8 cellular contexts compared by ENCODE assay signal in genomic region chr22:23787600-23787896, GRCh38. TPM values are rescaled to one million over a fixed set of nuclear protein-coding genes. Genes with fewer than 3 reads are reported as not detected.
DNase-seq lines count a peak whose midpoint lies in the region; ATAC-seq, FAIRE-seq and TF ChIP-seq lines count a peak whose summit lies in the region.

No MANE protein-coding gene starts in this region.

- 0% methylated on average over 2 of the region's 5 CpGs; no CpG with 5 or more reads in 1 of the 2 experiments for WGBS in IMR-90 (ENCODE audit: extremely low coverage in 2 of 2, insufficient read length in 1 of 2), 2 experiments

- BruUV-seq in IMR-90 (replicated peaks; lab: Mats Ljungman, UMichigan): no TSS peak

- H3K4me3 ChIP-seq in IMR-90 (ENCODE audit: insufficient read depth, low read depth, low read length) (peak overlapping the region; percentile 76), duodenal mucosa (ENCODE audit: low read depth in 1 of 2, low read length in 2 of 2) (peak overlapping the region; percentile 91 to 94), neutrophil (ENCODE audit: low read depth in 1 of 2, low read length in 1 of 2) (peak overlapping the region; percentile 69 to 95)

- H3K36me3 ChIP-seq in IMR-90 (ENCODE audit: control insufficient read depth, insufficient read depth, low read length): peaks cover 15% of the 10 kb centered on the region
- H3K36me3 ChIP-seq in duodenal mucosa (ENCODE audit: control insufficient read depth in 1 of 2, insufficient read depth in 2 of 2, low read length in 2 of 2): peaks cover 5 to 21% of the 10 kb centered on the region in 2 donors
- peaks cover 11% of the 10 kb centered on the region for H3K36me3 ChIP-seq in neutrophil

- CTCF ChIA-PET in IMR-90 (lab: Yijun Ruan, JAX): no interaction called here

- H3K27me3 ChIP-seq in IMR-90 (ENCODE audit: control insufficient read depth, insufficient read depth, low read length) (no peaks in the 10 kb centered on the region), duodenal mucosa (ENCODE audit: control insufficient read depth in 1 of 2, insufficient read depth in 2 of 2, low read length in 2 of 2) (no peaks in the 10 kb centered on the region), neutrophil (no peaks in the 10 kb centered on the region)

- FAIRE-seq in GM12891 (lab: Jason Lieb, UNC): no peak

- H2AK9ac ChIP-seq in IMR-90 (replicated peaks; ENCODE audit: low read depth, low read length, poor library complexity): peak overlapping the region; percentile 60

- in situ Hi-C loops in IMR-90 (cut with MboI; ENCODE audit: low sequenced_read_pairs): no loop called here

- peak overlapping the region; percentile 65 for H3K9ac ChIP-seq in IMR-90 (ENCODE audit: low read depth, low read length)
- peak overlapping the region; percentile 71 to 82 for H3K9ac ChIP-seq in duodenal mucosa (ENCODE audit: low read depth in 1 of 2, low read length in 2 of 2)

- peak overlapping the region; percentile 70 for H3K4ac ChIP-seq in IMR-90 (ENCODE audit: low read depth, low read length)

- H3K23ac ChIP-seq in IMR-90 (ENCODE audit: low read depth, low read length): peak overlapping the region; percentile 86

- dilution Hi-C loops in IMR-90 (cut with HindIII; ENCODE audit: low sequenced_read_pairs, unreplicated experiment): no loop called here

- no peak overlapping the region for H4K91ac ChIP-seq in IMR-90 (ENCODE audit: insufficient read depth, low read depth, low read length)

- peaks cover 21% of the 10 kb centered on the region for H3K9me1 ChIP-seq in IMR-90 (ENCODE audit: insufficient read depth, low read length)

- H3K9me3 ChIP-seq in IMR-90 (ENCODE audit: control insufficient read depth, insufficient read depth, low read length) (no peaks in the 10 kb centered on the region), duodenal mucosa (ENCODE audit: control insufficient read depth in 1 of 2, low read length in 2 of 2) (no peaks in the 10 kb centered on the region), neutrophil (no peaks in the 10 kb centered on the region)

- H2BK5ac ChIP-seq in IMR-90 (ENCODE audit: low read depth, low read length, poor library complexity, severe bottlenecking): no peak overlapping the region

- peak overlapping the region; percentile 6; the same call in 1 of the 2 replicates for H2AK5ac ChIP-seq in IMR-90 (ENCODE audit: low read depth, low read length)

- no peak for TF ChIP-seq POLR2A in IMR-90 (IDR thresholded peaks at IDR 0.05; ENCODE audit: low read depth, low read length)
- TF ChIP-seq POLR2A in GM12891 (IDR thresholded peaks at IDR 0.05; ENCODE audit: low read depth, low read length): no peak

- peak overlapping the region; percentile 81 for H3K14ac ChIP-seq in IMR-90 (replicated peaks; ENCODE audit: low read depth, low read length)

- peaks cover 23% of the 10 kb centered on the region for H3K4me1 ChIP-seq in IMR-90 (ENCODE audit: control insufficient read depth, insufficient read depth, low read length)
- H3K4me1 ChIP-seq in duodenal mucosa (ENCODE audit: control insufficient read depth in 1 of 2, insufficient read depth in 2 of 2, low read length in 2 of 2): peaks cover 29 to 33% of the 10 kb centered on the region in 2 donors
- peaks cover 13 to 15% of the 10 kb centered on the region in 2 experiments for H3K4me1 ChIP-seq in neutrophil (ENCODE audit: control insufficient read depth in 1 of 2, insufficient read depth in 1 of 2, low read depth in 1 of 2, low read length in 1 of 2)

- no peak for TF ChIP-seq RAD21 in IMR-90 (IDR thresholded peaks at IDR 0.05; ENCODE audit: low read length)

- H2BK120ac ChIP-seq in IMR-90 (ENCODE audit: low read depth, low read length): no peak overlapping the region

- H3K4me2 ChIP-seq in IMR-90 (ENCODE audit: low read depth, low read length): peak overlapping the region; percentile 98

- H3K27ac ChIP-seq in IMR-90 (ENCODE audit: insufficient read depth, low read length) (peak overlapping the region; percentile 11; the same call in 1 of the 2 replicates), duodenal mucosa (ENCODE audit: low read depth, low read length) (no peak overlapping the region), neutrophil (peak overlapping the region; percentile 98)

- H3K79me1 ChIP-seq in IMR-90 (ENCODE audit: low read depth in 1 of 2, low read length in 2 of 2): peaks cover 33 to 54% of the 10 kb centered on the region in 2 experiments

- H2BK20ac ChIP-seq in IMR-90 (ENCODE audit: low read depth, low read length): no peak overlapping the region

- no peak for DNase-seq in IMR-90
- DNase-seq in GM12891 (ENCODE audit: insufficient read length, low spot score): no peak
- DNase-seq in activated CD4-positive, alpha-beta T cell treated with anti-CD3 and anti-CD28 coated beads for 48 hours: no peak

- no peak overlapping the region; a peak in 1 of 4 replicates for H4K8ac ChIP-seq in IMR-90 (ENCODE audit: low read depth in 2 of 2, low read length in 2 of 2)

- ATAC-seq in GM18868 (IDR thresholded peaks at IDR 0.05; ENCODE audit: unreplicated experiment) (peak; percentile 17), IMR-90 (ENCODE audit: low read depth) (no peak), esophagus mucosa (no peak), GM21619 (IDR thresholded peaks at IDR 0.05; ENCODE audit: unreplicated experiment) (no peak)

- peaks cover 52% of the 10 kb centered on the region for H4K20me1 ChIP-seq in IMR-90 (ENCODE audit: insufficient read depth, low read length)

- no peak overlapping the region for H4K5ac ChIP-seq in IMR-90 (ENCODE audit: low read depth, low read length)

- peak overlapping the region; percentile 68 for H2AFZ ChIP-seq in IMR-90 (replicated peaks; ENCODE audit: low read length, poor library complexity)

- no peak overlapping the region for H2BK15ac ChIP-seq in IMR-90 (ENCODE audit: low read depth, low read length)

- POLR2A ChIA-PET in IMR-90 (lab: Charles Lee; ENCODE audit: unreplicated experiment): no interaction called here

- 0 out of 2 replicates have a peak overlapping the region, but pooled peaks have one; percentile 5 for H3K18ac ChIP-seq in IMR-90 (ENCODE audit: low read depth, low read length)

- H3K56ac ChIP-seq in IMR-90 (ENCODE audit: extremely low read depth, insufficient read depth, low read length): no peak overlapping the region

- TF ChIP-seq CTCF in IMR-90 (conservative IDR thresholded peaks at IDR 0.05; ENCODE audit: low read depth, low read length): no peak
- TF ChIP-seq CTCF in neutrophil (IDR thresholded peaks at IDR 0.05): no peak

- intact Hi-C loops in IMR-90 (cut with micrococcal nuclease): no loop called here

TF ChIP-seq in IMR-90, 13 proteins besides CTCF, POLR2A, EP300 and RAD21:
- peak; percentile 52; the same call in 1 of the 2 replicates for TF ChIP-seq BHLHE40 (IDR thresholded peaks at IDR 0.05; ENCODE audit: low read depth, low read length)
- TF ChIP-seq ELK1 (IDR thresholded peaks at IDR 0.05; ENCODE audit: borderline replicate concordance, low read depth, low read length): no peak

TF ChIP-seq in GM12891, 5 proteins besides CTCF, POLR2A, EP300 and RAD21:
- no peak for TF ChIP-seq TAF1 (IDR thresholded peaks at IDR 0.05; ENCODE audit: low read depth, low read length)
- TF ChIP-seq POLR2AphosphoS5 (IDR thresholded peaks at IDR 0.05; ENCODE audit: low read depth, low read length): no peak
- TF ChIP-seq POU2F2 (IDR thresholded peaks at IDR 0.05; ENCODE audit: low read depth, low read length): no peak
- TF ChIP-seq PAX5 (IDR thresholded peaks at IDR 0.05; ENCODE audit: insufficient read depth, low read length, severe bottlenecking): no peak
- TF ChIP-seq SPI1 (IDR thresholded peaks at IDR 0.05; ENCODE audit: low read depth, low read length): no peak
TF ChIP-seq in GM12891: peak in this region for 0.

RNA-seq across cellular contexts. Expression of gene SMARCB1, which starts 0.8 kb away (rescaled TPM):
- total RNA-seq in IMR-90 (2012; rRNA removed) (97.5 and 110 TPM in 2 replicates), esophagus mucosa (60.3 TPM)
- 157 and 159 TPM in 2 replicates for polyA plus RNA-seq in IMR-90 (2012; rRNA removed)
- polyA plus RNA-seq in IMR-90 (2012; cell fraction: cytosol; rRNA removed): 143 and 158 TPM in 2 replicates
- polyA plus RNA-seq in IMR-90 (2012; cell fraction: nucleus; rRNA removed; ENCODE audit: low replicate concordance): 79.7 and 79.9 TPM in 2 replicates
- 105 TPM for polyA plus RNA-seq in GM12891 (2012; ENCODE audit: low read depth, missing spikeins)

RNA-seq across cellular contexts. Expression of gene MMP11, which starts 14.9 kb away (rescaled TPM):
- total RNA-seq in IMR-90 (2012; rRNA removed): 1.4 and 2.2 TPM in 2 replicates
- 5.9 and 6.0 TPM in 2 replicates for polyA plus RNA-seq in IMR-90 (2012; rRNA removed)
- polyA plus RNA-seq in IMR-90 (2012; cell fraction: cytosol; rRNA removed): 6.5 and 10.3 TPM in 2 replicates
- polyA plus RNA-seq in IMR-90 (2012; cell fraction: nucleus; rRNA removed; ENCODE audit: low replicate concordance): 5.3 and 10.6 TPM in 2 replicates
- 1.7 TPM for total RNA-seq in esophagus mucosa
- polyA plus RNA-seq in GM12891 (2012; ENCODE audit: low read depth, missing spikeins): 0.15 TPM

RNA-seq across cellular contexts. Expression of gene CHCHD10, which starts 19.8 kb away (rescaled TPM):
- total RNA-seq in IMR-90 (2012; rRNA removed) (1.4 and 2.2 TPM in 2 replicates), esophagus mucosa (124 TPM)
- 10.8 and 11.2 TPM in 2 replicates for polyA plus RNA-seq in IMR-90 (2012; rRNA removed)
- 3.3 and 4.8 TPM in 2 replicates for polyA plus RNA-seq in IMR-90 (2012; cell fraction: cytosol; rRNA removed)
- polyA plus RNA-seq in IMR-90 (2012; cell fraction: nucleus; rRNA removed; ENCODE audit: low replicate concordance): 1.6 and 4.7 TPM in 2 replicates
- 247 TPM for polyA plus RNA-seq in GM12891 (2012; ENCODE audit: low read depth, missing spikeins)

RNA-seq across cellular contexts. Expression of gene C22orf15, which starts 24.8 kb away (rescaled TPM):
- total RNA-seq in IMR-90 (2012; rRNA removed) (1.7 and 2.3 TPM in 2 replicates), esophagus mucosa (not detected)
- polyA plus RNA-seq in IMR-90 (2012; rRNA removed): 3.1 and 3.5 TPM in 2 replicates
- 4.2 and 4.6 TPM in 2 replicates for polyA plus RNA-seq in IMR-90 (2012; cell fraction: cytosol; rRNA removed)
- polyA plus RNA-seq in IMR-90 (2012; cell fraction: nucleus; rRNA removed; ENCODE audit: low replicate concordance): 7.1 and 11.0 TPM in 2 replicates
- polyA plus RNA-seq in GM12891 (2012; ENCODE audit: low read depth, missing spikeins): 0.89 TPM

RNA-seq across cellular contexts. Expression of gene VPREB3, which starts 33.3 kb away (rescaled TPM):
- total RNA-seq in IMR-90 (2012; rRNA removed) (not detected in 2 replicates), esophagus mucosa (0.84 TPM)
- polyA plus RNA-seq in IMR-90 (2012; rRNA removed): not detected in 2 replicates
- not detected in 2 replicates for polyA plus RNA-seq in IMR-90 (2012; cell fraction: cytosol; rRNA removed)
- not detected in 2 replicates for polyA plus RNA-seq in IMR-90 (2012; cell fraction: nucleus; rRNA removed; ENCODE audit: low replicate concordance)
- polyA plus RNA-seq in GM12891 (2012; ENCODE audit: low read depth, missing spikeins): 28.4 TPM

Comparison
In these comparisons a context has a peak if more than half of its experiments do, and no peak if none do; other contexts are left out.
1. RNA of gene CHCHD10, which starts 19.8 kb away (total RNA-seq): 124 TPM in esophagus mucosa (single experiment); 1.4 to 2.2 TPM in IMR-90; every median in the first group is over 10 times any median in the second.
2. Peak in every context shown above with its lines, with median percentiles within 50 percentile points of each other: H3K4me3 ChIP-seq.